20 cellular contexts compared by ENCODE assay signal in genomic region chr7:136023134-136023869, GRCh38. TPM values are rescaled to one million over a fixed set of nuclear protein-coding genes. Genes with fewer than 3 reads are reported as not detected.
DNase-seq lines count a peak whose midpoint lies in the region; ATAC-seq and TF ChIP-seq lines count a peak whose summit lies in the region.
"Had no signal": no experiment of that assay in that cellular context is flagged by ENCODE, and none has a peak within 500 bp of the region (broad histone marks: within the 10 kb centered on the region; RNA-seq: fewer than 3 reads in every experiment).

No MANE protein-coding gene starts in this region.

- ATAC-seq in HG03457 (IDR thresholded peaks at IDR 0.05; ENCODE audit: unreplicated experiment) = no peak
- no peak for ATAC-seq in activated T-cell treated with anti-CD3 and anti-CD28 coated beads, Interleukin-2, amount 50 U/mL, for 72 hours (replicated peaks in 1 of 2)
- ATAC-seq: activated naive CD8-positive, alpha-beta T cell treated with anti-CD3 and anti-CD28 coated beads, Interleukin-2, amount 50 U/mL, for 24 hours; HepG2; T-cell had no signal

- H3F3A ChIP-seq in GM23248 (ENCODE audit: insufficient read depth) = no peaks in the 10 kb centered on the region

- H3K9me2 ChIP-seq in GM23248 (ENCODE audit: insufficient read depth) = no peaks in the 10 kb centered on the region

- no peak overlapping the region for H2AFZ ChIP-seq in GM23248
- H2AFZ ChIP-seq: parathyroid adenoma had no signal

- no peaks in the 10 kb centered on the region for H3K36me3 ChIP-seq in GM23248 (ENCODE audit: low read depth)
- H3K36me3 ChIP-seq: breast epithelium, vagina had no signal

- in situ Hi-C loops in GM23248 (cut with MboI) (no loop called here), G401 (cut with HindIII; ENCODE audit: low sequenced_read_pairs) (no loop called here)

- no peak overlapping the region for H3K27ac Mint-ChIP-seq in activated T-cell treated with anti-CD3 and anti-CD28 coated beads, Interleukin-2, amount 50 U/mL, for 72 hours
- H3K27ac Mint-ChIP-seq: activated CD4-positive, alpha-beta memory T cell treated with anti-CD3 and anti-CD28 coated beads, Interleukin-2, amount 10 ng/mL, durations not matched to agents 7 days and 5 days; activated naive CD8-positive, alpha-beta T cell treated with anti-CD3 and anti-CD28 coated beads, Interleukin-2, amount 50 U/mL, for 24 hours; CD8-positive, alpha-beta memory T cell; naive B cell; T-cell had no signal

- DNase-seq in DMS153 treated with DMSO at 0.1 percent for 48 hours (lab: John Stamatoyannopoulos, UW; ENCODE audit: unreplicated experiment) (peak; percentile 95), NCI-H146 (lab: John Stamatoyannopoulos, UW) (peak; percentile 86), NCI-H510A (lab: John Stamatoyannopoulos, UW) (peak; percentile 34), epithelial cell of esophagus (ENCODE audit: low read depth) (peak; percentile 4), GM23248 (no peak), G401 (ENCODE audit: low spot score) (no peak)
- DNase-seq in activated T-cell treated with anti-CD3 and anti-CD28 coated beads, Interleukin-2, amount 50 U/mL, for 72 hours = no peak
- DNase-seq: activated CD4-positive, alpha-beta memory T cell treated with anti-CD3 and anti-CD28 coated beads, Interleukin-2, amount 10 ng/mL, durations not matched to agents 7 days and 5 days; activated naive CD8-positive, alpha-beta T cell treated with anti-CD3 and anti-CD28 coated beads, Interleukin-2, amount 50 U/mL, for 24 hours; CD8-positive, alpha-beta memory T cell; erythroblast; naive B cell; NK-92 treated with Interleukin-12 subunit alpha and Interleukin-12 subunit beta, amount 100 ng/mL, for 24 hours; RPMI8226; T-cell had no signal

- no peaks in the 10 kb centered on the region for H3K4me1 ChIP-seq in GM23248 (ENCODE audit: insufficient read depth)
- H3K4me1 ChIP-seq: breast epithelium, parathyroid adenoma, vagina had no signal

- H3K4me3 ChIP-seq in epithelial cell of esophagus (ENCODE audit: low read length) (no peak overlapping the region), GM23248 (no peak overlapping the region)
- H3K4me3 ChIP-seq: breast epithelium, vagina had no signal

- no peak overlapping the region for H3K4me3 Mint-ChIP-seq in activated T-cell treated with anti-CD3 and anti-CD28 coated beads, Interleukin-2, amount 50 U/mL, for 72 hours
- H3K4me3 Mint-ChIP-seq: activated CD4-positive, alpha-beta memory T cell treated with anti-CD3 and anti-CD28 coated beads, Interleukin-2, amount 10 ng/mL, durations not matched to agents 7 days and 5 days; activated naive CD8-positive, alpha-beta T cell treated with anti-CD3 and anti-CD28 coated beads, Interleukin-2, amount 50 U/mL, for 24 hours; CD8-positive, alpha-beta memory T cell; T-cell had no signal

- WGBS in GM23248 (ENCODE audit: low coverage in 1 of 2, low lambda C conversion rate in 2 of 2, missing lambda C conversion rate in 2 of 2), 2 experiments = 62 to 64% methylated on average over 2 of the region's 2 CpGs

- no peak overlapping the region for H3K9ac ChIP-seq in GM23248
- H3K9ac ChIP-seq: parathyroid adenoma had no signal

- peaks cover 27% of the 10 kb centered on the region for H3K4me1 Mint-ChIP-seq in activated T-cell treated with anti-CD3 and anti-CD28 coated beads, Interleukin-2, amount 50 U/mL, for 72 hours (ENCODE audit: low read depth)
- H3K4me1 Mint-ChIP-seq: activated CD4-positive, alpha-beta memory T cell treated with anti-CD3 and anti-CD28 coated beads, Interleukin-2, amount 10 ng/mL, durations not matched to agents 7 days and 5 days; CD8-positive, alpha-beta memory T cell; T-cell had no signal

- no peak overlapping the region for H3K4me2 ChIP-seq in GM23248 (ENCODE audit: unreplicated experiment)

- H3K9me3 ChIP-seq in GM23248 (ENCODE audit: low read depth) = no peaks in the 10 kb centered on the region
- H3K9me3 ChIP-seq: breast epithelium, vagina had no signal

- no peaks in the 10 kb centered on the region for H4K20me1 ChIP-seq in GM23248 (ENCODE audit: insufficient read depth)

- no peak overlapping the region for H3K27ac ChIP-seq in GM23248
- H3K27ac ChIP-seq: breast epithelium, parathyroid adenoma, vagina had no signal

- H3K27me3 ChIP-seq in GM23248 (replicated peaks; ENCODE audit: insufficient read depth) = no peaks in the 10 kb centered on the region
- H3K27me3 ChIP-seq: breast epithelium, vagina had no signal

- no peaks in the 10 kb centered on the region for H3K79me2 ChIP-seq in GM23248 (ENCODE audit: insufficient read depth)
- H3K79me2 ChIP-seq: parathyroid adenoma had no signal

- H3K36me3 Mint-ChIP-seq in activated T-cell treated with anti-CD3 and anti-CD28 coated beads, Interleukin-2, amount 50 U/mL, for 72 hours (ENCODE audit: insufficient read depth in 2 of 2) = peaks cover 0 to 2% of the 10 kb centered on the region in 2 donors

- no peaks in the 10 kb centered on the region for H3K27me3 Mint-ChIP-seq in activated T-cell treated with anti-CD3 and anti-CD28 coated beads, Interleukin-2, amount 50 U/mL, for 72 hours (ENCODE audit: low read depth)
- H3K27me3 Mint-ChIP-seq: activated CD4-positive, alpha-beta memory T cell treated with anti-CD3 and anti-CD28 coated beads, Interleukin-2, amount 10 ng/mL, durations not matched to agents 7 days and 5 days; CD8-positive, alpha-beta memory T cell had no signal

- no peaks in the 10 kb centered on the region for H3K9me3 Mint-ChIP-seq in activated T-cell treated with anti-CD3 and anti-CD28 coated beads, Interleukin-2, amount 50 U/mL, for 72 hours
- H3K9me3 Mint-ChIP-seq: activated CD4-positive, alpha-beta memory T cell treated with anti-CD3 and anti-CD28 coated beads, Interleukin-2, amount 10 ng/mL, durations not matched to agents 7 days and 5 days; activated naive CD8-positive, alpha-beta T cell treated with anti-CD3 and anti-CD28 coated beads, Interleukin-2, amount 50 U/mL, for 24 hours; CD8-positive, alpha-beta memory T cell; naive B cell; T-cell had no signal

- TF ChIP-seq CTCF in epithelial cell of esophagus (IDR thresholded peaks at IDR 0.05; ENCODE audit: insufficient read depth, low read depth, low read length, missing control alignments) = no peak

RNA-seq across cellular contexts. Expression of gene MTPN, which starts 46.1 kb away (rescaled TPM):
- 145 and 159 TPM in 2 replicates for total RNA-seq in GM23248 (2014; rRNA removed; shearing (Covaris generic))
- 130 and 133 TPM in 2 replicates for polyA plus RNA-seq in GM23248 (2016; fragmentation: Nextera tagmentation; extraction: Ambion mirVana)
- total RNA-seq in activated T-cell treated with anti-CD3 and anti-CD28 coated beads, Interleukin-2, amount 50 U/mL, for 72 hours = 100 to 1,000 TPM; 110 to 126 TPM
- total RNA-seq in G401 (2014; rRNA removed; shearing (Covaris generic)) = 80.6 and 115 TPM in 2 replicates

Comparison
In these comparisons a context has a peak if more than half of its experiments do, and no peak if none do; other contexts are left out.
1. DNase-seq: peak in DMS153 treated with DMSO at 0.1 percent for 48 hours (single experiment), NCI-H146 (single experiment), NCI-H510A (single experiment) and epithelial cell of esophagus (single experiment); none in GM23248 (single experiment), activated T-cell treated with anti-CD3 and anti-CD28 coated beads, Interleukin-2, amount 50 U/mL, for 72 hours (0 of 2) and G401 (single experiment).